In the genomic region with DNA sequence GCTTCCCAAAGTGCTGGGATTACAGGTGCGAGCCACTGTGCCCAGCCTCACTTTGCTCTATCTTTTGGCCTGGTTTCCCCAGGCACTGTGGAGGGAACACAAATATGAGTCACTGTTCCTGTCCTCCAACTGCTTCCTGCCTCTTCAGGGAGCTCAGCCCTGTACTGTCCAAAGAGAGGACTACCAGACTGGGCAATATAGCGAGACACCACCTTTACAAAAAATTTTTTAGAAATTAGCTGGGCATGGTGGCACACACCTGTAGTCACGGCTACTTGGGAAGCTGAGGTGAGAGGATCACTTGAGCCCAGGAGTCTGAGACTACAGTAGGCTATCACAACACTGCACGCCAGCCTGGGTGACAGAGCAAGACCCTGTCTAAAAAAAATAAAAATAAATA, we compare ENCODE assay signal across 1 cellular context.
TF ChIP-seq lines count a peak whose summit lies in the region.

No MANE protein-coding gene starts in this region.

TF ChIP-seq in HepG2, 621 proteins besides CTCF, POLR2A, EP300 and RAD21:
- TF ChIP-seq RFX1 (IDR thresholded peaks at IDR 0.05) (no peak), ZNF121 (CRISPR knock-in tag; IDR thresholded peaks at IDR 0.05) (peak; percentile 66; the same call in 1 of the 2 replicates)
